Comparison of ENCODE assay signal across 2 cellular contexts in genomic region chr1:227918083-227918700, GRCh38.
A peak's percentile ranks its signal among the peaks of the same experiment; 100 is the strongest.
TF ChIP-seq lines count a peak whose summit lies in the region.

No MANE protein-coding gene starts in this region.

TF ChIP-seq in HCT116, 20 proteins besides CTCF, POLR2A, EP300 and RAD21:
- TF ChIP-seq, protein P1, sequence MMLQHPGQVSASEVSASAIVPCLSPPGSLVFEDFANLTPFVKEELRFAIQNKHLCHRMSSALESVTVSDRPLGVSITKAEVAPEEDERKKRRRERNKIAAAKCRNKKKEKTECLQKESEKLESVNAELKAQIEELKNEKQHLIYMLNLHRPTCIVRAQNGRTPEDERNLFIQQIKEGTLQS (IDR thresholded peaks at IDR 0.05) = no peak
- TF ChIP-seq ZBTB33 (IDR thresholded peaks at IDR 0.05; ENCODE audit: extremely low read depth, insufficient replicate concordance, low read length) (no peak), POLR2AphosphoS5 (IDR thresholded peaks at IDR 0.05; ENCODE audit: low read depth, low read length) (no peak), YY1 (IDR thresholded peaks at IDR 0.05; ENCODE audit: extremely low read depth, insufficient replicate concordance, low read depth, low read length) (no peak), JUND (IDR thresholded peaks at IDR 0.05) (no peak), CBX3 (IDR thresholded peaks at IDR 0.05; ENCODE audit: low read depth) (no peak), ELF1 (IDR thresholded peaks at IDR 0.05; ENCODE audit: borderline replicate concordance, low read depth) (no peak), EGR1 (IDR thresholded peaks at IDR 0.05; ENCODE audit: low read depth) (no peak), CEBPB (IDR thresholded peaks at IDR 0.05; ENCODE audit: low read depth) (no peak), FOSL1 (IDR thresholded peaks at IDR 0.05; ENCODE audit: low read depth) (no peak), EZH2 (IDR thresholded peaks at IDR 0.05) (no peak), ZNF274 (IDR thresholded peaks at IDR 0.05; ENCODE audit: low read depth, low read length) (no peak), SP1 (IDR thresholded peaks at IDR 0.05; ENCODE audit: low read depth) (no peak), MAX (IDR thresholded peaks at IDR 0.05) (no peak)
- TF ChIP-seq, protein P2, sequence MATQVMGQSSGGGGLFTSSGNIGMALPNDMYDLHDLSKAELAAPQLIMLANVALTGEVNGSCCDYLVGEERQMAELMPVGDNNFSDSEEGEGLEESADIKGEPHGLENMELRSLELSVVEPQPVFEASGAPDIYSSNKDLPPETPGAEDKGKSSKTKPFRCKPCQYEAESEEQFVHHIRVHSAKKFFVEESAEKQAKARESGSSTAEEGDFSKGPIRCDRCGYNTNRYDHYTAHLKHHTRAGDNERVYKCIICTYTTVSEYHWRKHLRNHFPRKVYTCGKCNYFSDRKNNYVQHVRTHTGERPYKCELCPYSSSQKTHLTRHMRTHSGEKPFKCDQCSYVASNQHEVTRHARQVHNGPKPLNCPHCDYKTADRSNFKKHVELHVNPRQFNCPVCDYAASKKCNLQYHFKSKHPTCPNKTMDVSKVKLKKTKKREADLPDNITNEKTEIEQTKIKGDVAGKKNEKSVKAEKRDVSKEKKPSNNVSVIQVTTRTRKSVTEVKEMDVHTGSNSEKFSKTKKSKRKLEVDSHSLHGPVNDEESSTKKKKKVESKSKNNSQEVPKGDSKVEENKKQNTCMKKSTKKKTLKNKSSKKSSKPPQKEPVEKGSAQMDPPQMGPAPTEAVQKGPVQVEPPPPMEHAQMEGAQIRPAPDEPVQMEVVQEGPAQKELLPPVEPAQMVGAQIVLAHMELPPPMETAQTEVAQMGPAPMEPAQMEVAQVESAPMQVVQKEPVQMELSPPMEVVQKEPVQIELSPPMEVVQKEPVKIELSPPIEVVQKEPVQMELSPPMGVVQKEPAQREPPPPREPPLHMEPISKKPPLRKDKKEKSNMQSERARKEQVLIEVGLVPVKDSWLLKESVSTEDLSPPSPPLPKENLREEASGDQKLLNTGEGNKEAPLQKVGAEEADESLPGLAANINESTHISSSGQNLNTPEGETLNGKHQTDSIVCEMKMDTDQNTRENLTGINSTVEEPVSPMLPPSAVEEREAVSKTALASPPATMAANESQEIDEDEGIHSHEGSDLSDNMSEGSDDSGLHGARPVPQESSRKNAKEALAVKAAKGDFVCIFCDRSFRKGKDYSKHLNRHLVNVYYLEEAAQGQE (IDR thresholded peaks at IDR 0.05; ENCODE audit: low read depth) = no peak
TF ChIP-seq in HCT116: peak in this region for 0.

TF ChIP-seq in GM12878, 131 proteins besides CTCF, POLR2A, EP300 and RAD21:
- no peak for TF ChIP-seq ZSCAN29 (IDR thresholded peaks at IDR 0.05)
- peak; percentile 51; the same call in 1 of the 2 replicates for TF ChIP-seq NFXL1 (IDR thresholded peaks at IDR 0.05; ENCODE audit: borderline replicate concordance)
